ENCODE assay signal across 1 cellular context in the genomic region with DNA sequence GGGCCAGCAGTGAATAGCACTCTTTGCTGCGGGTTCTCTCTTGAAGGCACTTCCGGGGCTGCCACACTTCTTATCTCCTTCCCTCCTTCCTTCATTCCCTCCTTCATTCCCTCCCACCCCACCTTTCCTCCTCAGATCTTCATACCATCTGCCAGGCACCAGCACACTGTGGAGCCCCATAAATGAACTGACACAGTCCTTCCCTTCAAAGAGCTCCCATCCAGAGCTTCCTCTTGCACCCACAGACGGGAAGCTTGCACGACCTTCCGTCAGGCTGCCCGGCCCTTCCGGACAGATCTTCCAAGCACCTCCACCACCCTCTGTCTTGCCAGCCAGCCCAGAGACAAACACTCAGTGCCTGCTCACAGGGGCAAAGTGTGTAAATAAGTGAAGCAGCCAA.
TF ChIP-seq lines count a peak whose summit lies in the region.

No MANE protein-coding gene starts in this region.

TF ChIP-seq in K562, 482 proteins besides CTCF, POLR2A, EP300 and RAD21 (continued from another document):
- TF ChIP-seq, protein P1, sequence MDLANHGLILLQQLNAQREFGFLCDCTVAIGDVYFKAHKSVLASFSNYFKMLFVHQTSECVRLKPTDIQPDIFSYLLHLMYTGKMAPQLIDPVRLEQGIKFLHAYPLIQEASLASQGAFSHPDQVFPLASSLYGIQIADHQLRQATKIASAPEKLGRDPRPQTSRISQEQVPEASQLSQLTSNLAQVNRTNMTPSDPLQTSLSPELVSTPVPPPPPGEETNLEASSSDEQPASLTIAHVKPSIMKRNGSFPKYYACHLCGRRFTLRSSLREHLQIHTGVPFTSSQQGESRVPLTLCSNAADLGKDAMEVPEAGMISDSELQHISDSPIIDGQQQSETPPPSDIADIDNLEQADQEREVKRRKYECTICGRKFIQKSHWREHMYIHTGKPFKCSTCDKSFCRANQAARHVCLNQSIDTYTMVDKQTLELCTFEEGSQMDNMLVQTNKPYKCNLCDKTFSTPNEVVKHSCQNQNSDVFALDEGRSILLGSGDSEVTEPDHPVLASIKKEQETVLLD (IDR thresholded peaks at IDR 0.05) = 0 out of 2 replicates have a peak, but pooled peaks have one; percentile 41
- no peak for TF ChIP-seq CREB5 (CRISPR knock-in tag; IDR thresholded peaks at IDR 0.05)
- no peak for TF ChIP-seq CBX5 (IDR thresholded peaks at IDR 0.05; ENCODE audit: borderline replicate concordance, low read depth)
- no peak for TF ChIP-seq BMI1 (IDR thresholded peaks at IDR 0.05; ENCODE audit: low read length)
- TF ChIP-seq FOXA3 (CRISPR knock-in tag; conservative IDR thresholded peaks at IDR 0.05 in 1 of 2, IDR thresholded peaks at IDR 0.05 in 1 of 2) = no peak
- TF ChIP-seq, protein P2, sequence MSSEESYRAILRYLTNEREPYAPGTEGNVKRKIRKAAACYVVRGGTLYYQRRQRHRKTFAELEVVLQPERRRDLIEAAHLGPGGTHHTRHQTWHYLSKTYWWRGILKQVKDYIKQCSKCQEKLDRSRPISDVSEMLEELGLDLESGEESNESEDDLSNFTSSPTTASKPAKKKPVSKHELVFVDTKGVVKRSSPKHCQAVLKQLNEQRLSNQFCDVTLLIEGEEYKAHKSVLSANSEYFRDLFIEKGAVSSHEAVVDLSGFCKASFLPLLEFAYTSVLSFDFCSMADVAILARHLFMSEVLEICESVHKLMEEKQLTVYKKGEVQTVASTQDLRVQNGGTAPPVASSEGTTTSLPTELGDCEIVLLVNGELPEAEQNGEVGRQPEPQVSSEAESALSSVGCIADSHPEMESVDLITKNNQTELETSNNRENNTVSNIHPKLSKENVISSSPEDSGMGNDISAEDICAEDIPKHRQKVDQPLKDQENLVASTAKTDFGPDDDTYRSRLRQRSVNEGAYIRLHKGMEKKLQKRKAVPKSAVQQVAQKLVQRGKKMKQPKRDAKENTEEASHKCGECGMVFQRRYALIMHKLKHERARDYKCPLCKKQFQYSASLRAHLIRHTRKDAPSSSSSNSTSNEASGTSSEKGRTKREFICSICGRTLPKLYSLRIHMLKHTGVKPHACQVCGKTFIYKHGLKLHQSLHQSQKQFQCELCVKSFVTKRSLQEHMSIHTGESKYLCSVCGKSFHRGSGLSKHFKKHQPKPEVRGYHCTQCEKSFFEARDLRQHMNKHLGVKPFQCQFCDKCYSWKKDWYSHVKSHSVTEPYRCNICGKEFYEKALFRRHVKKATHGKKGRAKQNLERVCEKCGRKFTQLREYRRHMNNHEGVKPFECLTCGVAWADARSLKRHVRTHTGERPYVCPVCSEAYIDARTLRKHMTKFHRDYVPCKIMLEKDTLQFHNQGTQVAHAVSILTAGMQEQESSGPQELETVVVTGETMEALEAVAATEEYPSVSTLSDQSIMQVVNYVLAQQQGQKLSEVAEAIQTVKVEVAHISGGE (CRISPR knock-in tag; IDR thresholded peaks at IDR 0.05) = peak in 1 of 3 experiments; percentile 53; a peak in 1 of 6 replicates
- no peak for TF ChIP-seq ZKSCAN8 (CRISPR knock-in tag; IDR thresholded peaks at IDR 0.05)
- TF ChIP-seq, protein P3, sequence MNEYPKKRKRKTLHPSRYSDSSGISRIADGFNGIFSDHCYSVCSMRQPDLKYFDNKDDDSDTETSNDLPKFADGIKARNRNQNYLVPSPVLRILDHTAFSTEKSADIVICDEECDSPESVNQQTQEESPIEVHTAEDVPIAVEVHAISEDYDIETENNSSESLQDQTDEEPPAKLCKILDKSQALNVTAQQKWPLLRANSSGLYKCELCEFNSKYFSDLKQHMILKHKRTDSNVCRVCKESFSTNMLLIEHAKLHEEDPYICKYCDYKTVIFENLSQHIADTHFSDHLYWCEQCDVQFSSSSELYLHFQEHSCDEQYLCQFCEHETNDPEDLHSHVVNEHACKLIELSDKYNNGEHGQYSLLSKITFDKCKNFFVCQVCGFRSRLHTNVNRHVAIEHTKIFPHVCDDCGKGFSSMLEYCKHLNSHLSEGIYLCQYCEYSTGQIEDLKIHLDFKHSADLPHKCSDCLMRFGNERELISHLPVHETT (CRISPR knock-in tag; conservative IDR thresholded peaks at IDR 0.05 in 1 of 2, IDR thresholded peaks at IDR 0.05 in 1 of 2) = no peak
- TF ChIP-seq ETV5 (CRISPR knock-in tag; IDR thresholded peaks at IDR 0.05; ENCODE audit: low read depth) = no peak
- TF ChIP-seq POLR2AphosphoS5 (IDR thresholded peaks at IDR 0.05; ENCODE audit: control insufficient read depth, insufficient read depth, low read depth, low read length) = no peak
- TF ChIP-seq ESRRB (CRISPR knock-in tag; IDR thresholded peaks at IDR 0.05; ENCODE audit: borderline replicate concordance) = no peak
- TF ChIP-seq, protein P4, sequence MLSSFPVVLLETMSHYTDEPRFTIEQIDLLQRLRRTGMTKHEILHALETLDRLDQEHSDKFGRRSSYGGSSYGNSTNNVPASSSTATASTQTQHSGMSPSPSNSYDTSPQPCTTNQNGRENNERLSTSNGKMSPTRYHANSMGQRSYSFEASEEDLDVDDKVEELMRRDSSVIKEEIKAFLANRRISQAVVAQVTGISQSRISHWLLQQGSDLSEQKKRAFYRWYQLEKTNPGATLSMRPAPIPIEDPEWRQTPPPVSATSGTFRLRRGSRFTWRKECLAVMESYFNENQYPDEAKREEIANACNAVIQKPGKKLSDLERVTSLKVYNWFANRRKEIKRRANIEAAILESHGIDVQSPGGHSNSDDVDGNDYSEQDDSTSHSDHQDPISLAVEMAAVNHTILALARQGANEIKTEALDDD (IDR thresholded peaks at IDR 0.05) = no peak
- no peak for TF ChIP-seq ZNF3 (CRISPR knock-in tag; IDR thresholded peaks at IDR 0.05)
- TF ChIP-seq EP400 (IDR thresholded peaks at IDR 0.05) = 0 out of 2 replicates have a peak, but pooled peaks have one; percentile 22
- no peak for TF ChIP-seq SIX5 (IDR thresholded peaks at IDR 0.05; ENCODE audit: borderline replicate concordance in 1 of 2, insufficient read depth in 1 of 2, low read depth in 1 of 2, low read length in 2 of 2)
- no peak for TF ChIP-seq NCOA6 (IDR thresholded peaks at IDR 0.05)
- TF ChIP-seq E2F3 (CRISPR knock-in tag; IDR thresholded peaks at IDR 0.05) = no peak
- TF ChIP-seq SMAD4 (CRISPR knock-in tag; conservative IDR thresholded peaks at IDR 0.05) = peak; percentile 32; the same call in 1 of the 2 replicates
- TF ChIP-seq ZNF395 (CRISPR knock-in tag; IDR thresholded peaks at IDR 0.05) = 0 out of 2 replicates have a peak, but pooled peaks have one; percentile 14
- TF ChIP-seq XRCC5 (IDR thresholded peaks at IDR 0.05; ENCODE audit: low read depth, low read length) = no peak
- TF ChIP-seq TFAM (CRISPR knock-in tag; conservative IDR thresholded peaks at IDR 0.05) = no peak
- TF ChIP-seq NUFIP1 (IDR thresholded peaks at IDR 0.05; ENCODE audit: partially characterized antibody) = no peak
- no peak for TF ChIP-seq MECOM (CRISPR knock-in tag; IDR thresholded peaks at IDR 0.05)
- no peak for TF ChIP-seq PYGO2 (tag; IDR thresholded peaks at IDR 0.05)
- no peak for TF ChIP-seq PRDM10 (IDR thresholded peaks at IDR 0.05; ENCODE audit: partially characterized antibody)
- TF ChIP-seq TBL1XR1 (IDR thresholded peaks at IDR 0.05; ENCODE audit: low read length in 2 of 2) = no peak
- 0 out of 4 replicates have a peak, but pooled peaks of 1 of the 2 experiments have one; percentile 15 for TF ChIP-seq MAZ (CRISPR knock-in tag; conservative IDR thresholded peaks at IDR 0.05 in 1 of 2, IDR thresholded peaks at IDR 0.05 in 1 of 2)
- no peak for TF ChIP-seq BDP1 (IDR thresholded peaks at IDR 0.05; ENCODE audit: insufficient read depth, insufficient read length)
- TF ChIP-seq BCL6 (CRISPR knock-in tag; IDR thresholded peaks at IDR 0.05) = no peak
- no peak for TF ChIP-seq HMG20B (CRISPR knock-in tag; IDR thresholded peaks at IDR 0.05)
- no peak for TF ChIP-seq ZNF347 (CRISPR knock-in tag; IDR thresholded peaks at IDR 0.05; ENCODE audit: low read depth)
- TF ChIP-seq ZNF175 (CRISPR knock-in tag; IDR thresholded peaks at IDR 0.05; ENCODE audit: low read depth) = 0 out of 2 replicates have a peak, but pooled peaks have one; percentile 10
- TF ChIP-seq, protein P5, sequence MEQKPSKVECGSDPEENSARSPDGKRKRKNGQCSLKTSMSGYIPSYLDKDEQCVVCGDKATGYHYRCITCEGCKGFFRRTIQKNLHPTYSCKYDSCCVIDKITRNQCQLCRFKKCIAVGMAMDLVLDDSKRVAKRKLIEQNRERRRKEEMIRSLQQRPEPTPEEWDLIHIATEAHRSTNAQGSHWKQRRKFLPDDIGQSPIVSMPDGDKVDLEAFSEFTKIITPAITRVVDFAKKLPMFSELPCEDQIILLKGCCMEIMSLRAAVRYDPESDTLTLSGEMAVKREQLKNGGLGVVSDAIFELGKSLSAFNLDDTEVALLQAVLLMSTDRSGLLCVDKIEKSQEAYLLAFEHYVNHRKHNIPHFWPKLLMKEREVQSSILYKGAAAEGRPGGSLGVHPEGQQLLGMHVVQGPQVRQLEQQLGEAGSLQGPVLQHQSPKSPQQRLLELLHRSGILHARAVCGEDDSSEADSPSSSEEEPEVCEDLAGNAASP (IDR thresholded peaks at IDR 0.05) = no peak
- TF ChIP-seq, protein P6, sequence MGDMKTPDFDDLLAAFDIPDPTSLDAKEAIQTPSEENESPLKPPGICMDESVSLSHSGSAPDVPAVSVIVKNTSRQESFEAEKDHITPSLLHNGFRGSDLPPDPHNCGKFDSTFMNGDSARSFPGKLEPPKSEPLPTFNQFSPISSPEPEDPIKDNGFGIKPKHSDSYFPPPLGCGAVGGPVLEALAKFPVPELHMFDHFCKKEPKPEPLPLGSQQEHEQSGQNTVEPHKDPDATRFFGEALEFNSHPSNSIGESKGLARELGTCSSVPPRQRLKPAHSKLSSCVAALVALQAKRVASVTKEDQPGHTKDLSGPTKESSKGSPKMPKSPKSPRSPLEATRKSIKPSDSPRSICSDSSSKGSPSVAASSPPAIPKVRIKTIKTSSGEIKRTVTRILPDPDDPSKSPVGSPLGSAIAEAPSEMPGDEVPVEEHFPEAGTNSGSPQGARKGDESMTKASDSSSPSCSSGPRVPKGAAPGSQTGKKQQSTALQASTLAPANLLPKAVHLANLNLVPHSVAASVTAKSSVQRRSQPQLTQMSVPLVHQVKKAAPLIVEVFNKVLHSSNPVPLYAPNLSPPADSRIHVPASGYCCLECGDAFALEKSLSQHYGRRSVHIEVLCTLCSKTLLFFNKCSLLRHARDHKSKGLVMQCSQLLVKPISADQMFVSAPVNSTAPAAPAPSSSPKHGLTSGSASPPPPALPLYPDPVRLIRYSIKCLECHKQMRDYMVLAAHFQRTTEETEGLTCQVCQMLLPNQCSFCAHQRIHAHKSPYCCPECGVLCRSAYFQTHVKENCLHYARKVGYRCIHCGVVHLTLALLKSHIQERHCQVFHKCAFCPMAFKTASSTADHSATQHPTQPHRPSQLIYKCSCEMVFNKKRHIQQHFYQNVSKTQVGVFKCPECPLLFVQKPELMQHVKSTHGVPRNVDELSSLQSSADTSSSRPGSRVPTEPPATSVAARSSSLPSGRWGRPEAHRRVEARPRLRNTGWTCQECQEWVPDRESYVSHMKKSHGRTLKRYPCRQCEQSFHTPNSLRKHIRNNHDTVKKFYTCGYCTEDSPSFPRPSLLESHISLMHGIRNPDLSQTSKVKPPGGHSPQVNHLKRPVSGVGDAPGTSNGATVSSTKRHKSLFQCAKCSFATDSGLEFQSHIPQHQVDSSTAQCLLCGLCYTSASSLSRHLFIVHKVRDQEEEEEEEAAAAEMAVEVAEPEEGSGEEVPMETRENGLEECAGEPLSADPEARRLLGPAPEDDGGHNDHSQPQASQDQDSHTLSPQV (IDR thresholded peaks at IDR 0.05) = peak; percentile 45; the same call in 1 of the 2 replicates
